ENCODE assay signal across 16 cellular contexts in the genomic region with DNA sequence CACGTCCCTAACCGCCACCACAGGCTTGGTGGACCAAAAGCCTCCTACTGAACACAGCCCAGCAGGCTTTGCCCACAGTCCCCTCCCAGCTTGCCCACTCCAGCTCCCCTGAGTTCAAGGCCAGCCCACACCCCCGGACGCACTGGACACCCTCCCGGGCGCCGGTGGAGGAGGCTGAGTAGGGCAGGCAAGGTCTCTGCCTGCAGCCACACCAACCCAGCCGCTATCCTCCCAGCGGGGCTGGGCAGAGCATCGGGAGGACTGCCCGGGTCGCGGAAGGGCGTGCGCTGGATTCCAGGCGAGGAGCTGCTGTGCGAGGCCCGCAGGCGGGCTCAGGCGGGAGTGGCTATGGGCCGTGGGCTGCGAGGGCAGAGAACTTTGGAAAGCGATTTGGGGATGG. TPM values are rescaled to one million over a fixed set of nuclear protein-coding genes. Genes with fewer than 3 reads are reported as not detected.
DNase-seq lines count a peak whose midpoint lies in the region; ATAC-seq and TF ChIP-seq lines count a peak whose summit lies in the region.
"Had no signal": no experiment of that assay in that cellular context is flagged by ENCODE, and none has a peak within 500 bp of the region (broad histone marks: within the 10 kb centered on the region; RNA-seq: fewer than 3 reads in every experiment).

No MANE protein-coding gene starts in this region.

- H3K27ac ChIP-seq in GM23338 (ENCODE audit: low read depth) (no peak overlapping the region), OCI-LY3 (ENCODE audit: low read length) (no peak overlapping the region), neural progenitor cell (no peak overlapping the region)
- H3K27ac ChIP-seq: A549, BLaER1, HL-60, PC-9, RWPE1 had no signal

- CTCF ChIA-PET in activated CD8-positive, alpha-beta T cell treated with anti-CD3 and anti-CD28 coated beads for 36 hours (lab: Charles Lee): interaction anchor here (0.5 to 2.0 kb wide), 17 partner anchors 8 to 519 kb away, joined by 3 to 9 read pairs (median 4); partner anchors contain the start of gene FAM168B
- CTCF ChIA-PET in activated CD8-positive, alpha-beta T cell treated with anti-CD3 and anti-CD28 coated beads, Interleukin-2, amount 10 ng/mL, durations not matched to agents 7 days and 5 days (lab: Charles Lee): interaction anchor here (0.8 to 2.0 kb wide), 6 partner anchors 12 to 528 kb away, joined by 3 to 22 read pairs (median 6); partner anchors contain the start of gene MZT2A

- H3K4me3 Mint-ChIP-seq in activated CD8-positive, alpha-beta T cell treated with anti-CD3 and anti-CD28 coated beads for 36 hours: no peak overlapping the region
- H3K4me3 Mint-ChIP-seq in activated CD8-positive, alpha-beta T cell treated with anti-CD3 and anti-CD28 coated beads, Interleukin-2, amount 10 ng/mL, durations not matched to agents 7 days and 5 days: no peak overlapping the region
- H3K4me3 Mint-ChIP-seq in GM23338 (no peak overlapping the region), neural progenitor cell (no peak overlapping the region), progenitor cell of endocrine pancreas (ENCODE audit: low read depth) (no peak overlapping the region)

- peak overlapping the region; percentile 26 for H3K27ac Mint-ChIP-seq in activated CD8-positive, alpha-beta T cell treated with anti-CD3 and anti-CD28 coated beads for 36 hours
- no peak overlapping the region for H3K27ac Mint-ChIP-seq in activated CD8-positive, alpha-beta T cell treated with anti-CD3 and anti-CD28 coated beads, Interleukin-2, amount 10 ng/mL, durations not matched to agents 7 days and 5 days
- H3K27ac Mint-ChIP-seq in GM23338: no peak overlapping the region
- no peak overlapping the region for H3K27ac Mint-ChIP-seq in neural progenitor cell
- H3K27ac Mint-ChIP-seq in progenitor cell of endocrine pancreas: no peak overlapping the region
- H3K27ac Mint-ChIP-seq: IgD-negative memory B cell had no signal

- no peaks in the 10 kb centered on the region for H3K9me3 ChIP-seq in OCI-LY3 (ENCODE audit: insufficient read depth, low read length)
- no peaks in the 10 kb centered on the region for H3K9me3 ChIP-seq in neural progenitor cell (ENCODE audit: low read depth)
- H3K9me3 ChIP-seq: A549, BLaER1 had no signal

- no peak for TF ChIP-seq CTCF in activated CD8-positive, alpha-beta T cell treated with anti-CD3 and anti-CD28 coated beads for 36 hours (IDR thresholded peaks at IDR 0.05)
- no peak for TF ChIP-seq CTCF in GM23338 (conservative IDR thresholded peaks at IDR 0.05; ENCODE audit: low read depth in 2 of 2)
- TF ChIP-seq CTCF in OCI-LY3 (IDR thresholded peaks at IDR 0.05; ENCODE audit: low read depth, low read length): no peak
- no peak for TF ChIP-seq CTCF in neural progenitor cell (IDR thresholded peaks at IDR 0.05)
- no peak for TF ChIP-seq CTCF in progenitor cell of endocrine pancreas (IDR thresholded peaks at IDR 0.05; ENCODE audit: unreplicated experiment)

- H3K9me3 Mint-ChIP-seq in activated CD8-positive, alpha-beta T cell treated with anti-CD3 and anti-CD28 coated beads for 36 hours: no peaks in the 10 kb centered on the region
- H3K9me3 Mint-ChIP-seq in activated CD8-positive, alpha-beta T cell treated with anti-CD3 and anti-CD28 coated beads, Interleukin-2, amount 10 ng/mL, durations not matched to agents 7 days and 5 days (ENCODE audit: insufficient read depth): no peaks in the 10 kb centered on the region
- H3K9me3 Mint-ChIP-seq in GM23338 (no peaks in the 10 kb centered on the region; the same call in 2 of the 3 replicates), neural progenitor cell (no peaks in the 10 kb centered on the region), progenitor cell of endocrine pancreas (ENCODE audit: low read depth) (no peaks in the 10 kb centered on the region)
- H3K9me3 Mint-ChIP-seq: CD4-positive, alpha-beta memory T cell; IgD-negative memory B cell had no signal

- H3K27me3 ChIP-seq in GM23338 (ENCODE audit: insufficient read depth) (no peaks in the 10 kb centered on the region), OCI-LY3 (ENCODE audit: low read depth, low read length) (no peaks in the 10 kb centered on the region), neural progenitor cell (no peaks in the 10 kb centered on the region)
- H3K27me3 ChIP-seq: BLaER1 had no signal

- H3K79me2 ChIP-seq in GM23338 (replicated peaks; ENCODE audit: insufficient read depth) (no peaks in the 10 kb centered on the region), OCI-LY3 (ENCODE audit: low read length) (no peaks in the 10 kb centered on the region), neural progenitor cell (ENCODE audit: low read depth) (no peaks in the 10 kb centered on the region)

- H3F3A ChIP-seq in GM23338 (replicated peaks; ENCODE audit: low read depth): no peaks in the 10 kb centered on the region
- no peaks in the 10 kb centered on the region for H3F3A ChIP-seq in neural progenitor cell (ENCODE audit: low read depth)

- H2AFZ ChIP-seq in GM23338 (peak overlapping the region; percentile 80; the same call in 1 of the 2 replicates), OCI-LY3 (ENCODE audit: low read depth, low read length) (no peak overlapping the region; the same call in 1 of the 2 replicates), neural progenitor cell (replicated peaks) (peak overlapping the region; percentile 40)
- H2AFZ ChIP-seq: PC-9 had no signal

- intact Hi-C loops in activated CD8-positive, alpha-beta T cell treated with anti-CD3 and anti-CD28 coated beads for 36 hours (cut with micrococcal nuclease): loop anchor here (5.0 kb wide), 3 partner anchors 238 to 518 kb away; no protein-coding TSS in a partner anchor

- peaks cover 2% of the 10 kb centered on the region; the same call in 1 of the 2 replicates for H3K36me3 ChIP-seq in GM23338 (ENCODE audit: insufficient read depth)
- peaks cover 8% of the 10 kb centered on the region for H3K36me3 ChIP-seq in OCI-LY3 (replicated peaks; ENCODE audit: low read depth, low read length)
- no peaks in the 10 kb centered on the region for H3K36me3 ChIP-seq in neural progenitor cell

- H3K9ac ChIP-seq in OCI-LY3 (ENCODE audit: low read length) (no peak overlapping the region), neural progenitor cell (no peak overlapping the region)
- H3K9ac ChIP-seq: BLaER1 had no signal

- no peak overlapping the region for H3K4me2 ChIP-seq in GM23338
- H3K4me2 ChIP-seq in OCI-LY3 (ENCODE audit: low read length): peak overlapping the region; percentile 65; the same call in 1 of the 2 replicates
- no peak overlapping the region for H3K4me2 ChIP-seq in neural progenitor cell
- H3K4me2 ChIP-seq: A549, BLaER1, PC-9 had no signal

- H3K9me2 ChIP-seq in GM23338 (ENCODE audit: insufficient read depth): no peaks in the 10 kb centered on the region

- no peak for DNase-seq in activated CD8-positive, alpha-beta T cell treated with anti-CD3 and anti-CD28 coated beads for 36 hours
- no peak for DNase-seq in activated CD8-positive, alpha-beta T cell treated with anti-CD3 and anti-CD28 coated beads, Interleukin-2, amount 10 ng/mL, durations not matched to agents 7 days and 5 days
- DNase-seq in GM23338 (ENCODE audit: low spot score): no peak
- DNase-seq in neural progenitor cell (ENCODE audit: low spot score): no peak
- DNase-seq in progenitor cell of endocrine pancreas (ENCODE audit: low spot score, unreplicated experiment): no peak
- DNase-seq in middle frontal gyrus (ENCODE audit: extremely low spot score, low spot score): no peak

- POLR2A ChIA-PET in activated CD8-positive, alpha-beta T cell treated with anti-CD3 and anti-CD28 coated beads for 36 hours (lab: Charles Lee): no interaction called here
- POLR2A ChIA-PET in activated CD8-positive, alpha-beta T cell treated with anti-CD3 and anti-CD28 coated beads, Interleukin-2, amount 10 ng/mL, durations not matched to agents 7 days and 5 days (lab: Charles Lee): no interaction called here

- peaks cover 3% of the 10 kb centered on the region; the same call in 1 of the 2 replicates for H4K20me1 ChIP-seq in GM23338 (replicated peaks; ENCODE audit: insufficient read depth)
- no peaks in the 10 kb centered on the region for H4K20me1 ChIP-seq in OCI-LY3 (ENCODE audit: insufficient read depth, low read length)
- no peaks in the 10 kb centered on the region for H4K20me1 ChIP-seq in neural progenitor cell (ENCODE audit: low read depth)

- peaks cover 32% of the 10 kb centered on the region for H3K4me1 Mint-ChIP-seq in activated CD8-positive, alpha-beta T cell treated with anti-CD3 and anti-CD28 coated beads for 36 hours (ENCODE audit: low read depth)
- H3K4me1 Mint-ChIP-seq in activated CD8-positive, alpha-beta T cell treated with anti-CD3 and anti-CD28 coated beads, Interleukin-2, amount 10 ng/mL, durations not matched to agents 7 days and 5 days (ENCODE audit: low read depth): peaks cover 29% of the 10 kb centered on the region
- peaks cover 19% of the 10 kb centered on the region for H3K4me1 Mint-ChIP-seq in GM23338
- peaks cover 12% of the 10 kb centered on the region for H3K4me1 Mint-ChIP-seq in neural progenitor cell
- no peaks in the 10 kb centered on the region for H3K4me1 Mint-ChIP-seq in progenitor cell of endocrine pancreas (ENCODE audit: low read depth)

- H3K36me3 Mint-ChIP-seq in activated CD8-positive, alpha-beta T cell treated with anti-CD3 and anti-CD28 coated beads for 36 hours (ENCODE audit: low read depth): peaks cover 7% of the 10 kb centered on the region
- peaks cover 10% of the 10 kb centered on the region for H3K36me3 Mint-ChIP-seq in activated CD8-positive, alpha-beta T cell treated with anti-CD3 and anti-CD28 coated beads, Interleukin-2, amount 10 ng/mL, durations not matched to agents 7 days and 5 days (ENCODE audit: low read depth)
- peaks cover 11% of the 10 kb centered on the region for H3K36me3 Mint-ChIP-seq in GM23338 (ENCODE audit: low read depth)
- H3K36me3 Mint-ChIP-seq in neural progenitor cell: peaks cover 7% of the 10 kb centered on the region
- H3K36me3 Mint-ChIP-seq in progenitor cell of endocrine pancreas (ENCODE audit: insufficient read depth): peaks cover 3% of the 10 kb centered on the region

- no peak for ATAC-seq in activated CD8-positive, alpha-beta T cell treated with anti-CD3 and anti-CD28 coated beads for 36 hours
- ATAC-seq in activated CD8-positive, alpha-beta T cell treated with anti-CD3 and anti-CD28 coated beads, Interleukin-2, amount 10 ng/mL, durations not matched to agents 7 days and 5 days: no peak
- ATAC-seq in GM23338: peak; percentile 7
- ATAC-seq in GM21360 (IDR thresholded peaks at IDR 0.05; ENCODE audit: unreplicated experiment): no peak

- no peaks in the 10 kb centered on the region; the same call in 1 of the 2 replicates for H3K4me1 ChIP-seq in GM23338 (ENCODE audit: insufficient read depth)
- peaks cover 17% of the 10 kb centered on the region; the same call in 1 of the 2 replicates for H3K4me1 ChIP-seq in OCI-LY3 (ENCODE audit: low read length)
- no peaks in the 10 kb centered on the region for H3K4me1 ChIP-seq in neural progenitor cell
- H3K4me1 ChIP-seq: A549 had no signal

- no peaks in the 10 kb centered on the region for H3K27me3 Mint-ChIP-seq in activated CD8-positive, alpha-beta T cell treated with anti-CD3 and anti-CD28 coated beads for 36 hours
- H3K27me3 Mint-ChIP-seq in activated CD8-positive, alpha-beta T cell treated with anti-CD3 and anti-CD28 coated beads, Interleukin-2, amount 10 ng/mL, durations not matched to agents 7 days and 5 days (ENCODE audit: low read depth): no peaks in the 10 kb centered on the region
- peaks cover 13% of the 10 kb centered on the region for H3K27me3 Mint-ChIP-seq in GM23338 (ENCODE audit: insufficient read depth, low read depth, poor library complexity)
- peaks cover 9% of the 10 kb centered on the region for H3K27me3 Mint-ChIP-seq in neural progenitor cell (ENCODE audit: insufficient read depth, low read depth)
- H3K27me3 Mint-ChIP-seq in progenitor cell of endocrine pancreas: peaks cover 12% of the 10 kb centered on the region
- H3K27me3 Mint-ChIP-seq: CD4-positive, alpha-beta memory T cell; IgD-negative memory B cell had no signal

- H3K4me3 ChIP-seq in GM23338 (no peak overlapping the region), OCI-LY3 (ENCODE audit: low read length) (no peak overlapping the region), neural progenitor cell (no peak overlapping the region)
- H3K4me3 ChIP-seq: A549, BLaER1, PC-9 had no signal

RNA-seq across cellular contexts. Expression of gene PLEKHB2, which starts 49.5 kb away (rescaled TPM):
- total RNA-seq in activated CD8-positive, alpha-beta T cell treated with anti-CD3 and anti-CD28 coated beads for 36 hours: 10 to 100 TPM; 47.3 to 49.4 TPM
- 10 to 100 TPM; 62.0 to 64.5 TPM for total RNA-seq in activated CD8-positive, alpha-beta T cell treated with anti-CD3 and anti-CD28 coated beads, Interleukin-2, amount 10 ng/mL, durations not matched to agents 7 days and 5 days
- total RNA-seq in GM23338 (2014; rRNA removed; shearing (Covaris generic)): 95.5 and 99.2 TPM in 2 replicates
- 33.4 and 39.8 TPM in 2 replicates for polyA plus RNA-seq in GM23338 (2016; fragmentation: Nextera tagmentation; extraction: Ambion mirVana)
- total RNA-seq in neural progenitor cell (ENCODE audit: low replicate concordance) (55.4 and 57.4 TPM in 2 replicates), progenitor cell of endocrine pancreas (38.8 and 40.9 TPM in 2 replicates)

RNA-seq across cellular contexts. Expression of gene POTEE, which starts 54.7 kb away (rescaled TPM):
- under 1 TPM; 0.43 to 0.61 TPM for total RNA-seq in activated CD8-positive, alpha-beta T cell treated with anti-CD3 and anti-CD28 coated beads for 36 hours
- 1 to 10 TPM in 1 of 2 experiments, under 1 TPM in 1; 0.89 to 1.0 TPM for total RNA-seq in activated CD8-positive, alpha-beta T cell treated with anti-CD3 and anti-CD28 coated beads, Interleukin-2, amount 10 ng/mL, durations not matched to agents 7 days and 5 days
- total RNA-seq in GM23338 (2014; rRNA removed; shearing (Covaris generic)): 0.12 and 0.97 TPM in 2 replicates
- polyA plus RNA-seq in GM23338 (2016; fragmentation: Nextera tagmentation; extraction: Ambion mirVana): 0.50 and 0.79 TPM in 2 replicates
- 4.8 and 6.5 TPM in 2 replicates for total RNA-seq in neural progenitor cell (ENCODE audit: low replicate concordance)
- 3.3 and 4.7 TPM in 2 replicates for total RNA-seq in progenitor cell of endocrine pancreas
- total RNA-seq: LHCN-M2 had no signal
